In genomic region chr5:65624025-65624569, GRCh38 we compare ENCODE assay signal across 8 cellular contexts. TPM values are rescaled to one million over a fixed set of nuclear protein-coding genes. Genes with fewer than 3 reads are reported as not detected.
DNase-seq lines count a peak whose midpoint lies in the region; ATAC-seq, FAIRE-seq and TF ChIP-seq lines count a peak whose summit lies in the region.

TSS of gene TRIM23 (minus strand) at chr5:65624333. CDS start at chr5:65624274, 59 bp downstream.

- H3K4me3 Mint-ChIP-seq in brain = peak within 1 kb of the TSS; percentile 97 to 100 (median 99)

- ATAC-seq in HG03066 (IDR thresholded peaks at IDR 0.05; ENCODE audit: low read depth, unreplicated experiment) = peak; percentile 95

- peak within 1 kb of the TSS; percentile 82 for H3K4me2 ChIP-seq in skeletal muscle satellite cell (ENCODE audit: low read length)

- H3K27ac Mint-ChIP-seq in brain = peak within 1 kb of the TSS; percentile 99 to 100 (median 100)

- no peaks in the 10 kb centered on the region for H3K36me3 ChIP-seq in iPS-18a (ENCODE audit: control insufficient read depth, low read depth, low read length)
- no peaks in the 10 kb centered on the region for H3K36me3 ChIP-seq in skeletal muscle satellite cell (ENCODE audit: insufficient read depth, low read length)

- no peak for TF ChIP-seq CTCF in brain (conservative IDR thresholded peaks at IDR 0.05)

- H3K9me3 Mint-ChIP-seq in brain = peaks cover 0 to 4% (median 0%) of the 10 kb centered on the region in 5 experiments

- peak; percentile 71 for DNase-seq in NCI-H2107 treated with DMSO at 0.1 percent for 48 hours (lab: John Stamatoyannopoulos, UW; ENCODE audit: unreplicated experiment)

- TF ChIP-seq POLR2A in GM18526 (IDR thresholded peaks at IDR 0.05; ENCODE audit: extremely low read depth, insufficient read length) = peak; percentile 70

- H3K27me3 Mint-ChIP-seq in brain = peaks cover 9% of the 10 kb centered on the region

- H3K4me1 ChIP-seq in iPS-18a (ENCODE audit: control insufficient read depth, low read depth, low read length) (peaks cover 17% of the 10 kb centered on the region), skeletal muscle satellite cell (ENCODE audit: control insufficient read depth, insufficient read depth, low read length) (peaks cover 18% of the 10 kb centered on the region)

- H3K4me1 Mint-ChIP-seq in brain = peaks cover 66% of the 10 kb centered on the region

- no peaks in the 10 kb centered on the region for H3K27me3 ChIP-seq in iPS-18a (ENCODE audit: control insufficient read depth, insufficient read depth, low read length)
- H3K27me3 ChIP-seq in skeletal muscle satellite cell (ENCODE audit: control insufficient read depth, insufficient read depth, low read length) = no peaks in the 10 kb centered on the region

- peak within 1 kb of the TSS; percentile 94 for H3K27ac ChIP-seq in iPS-18a (ENCODE audit: low read length)

- H3K9me3 ChIP-seq in iPS-18a (ENCODE audit: control insufficient read depth, low read depth, low read length) = no peaks in the 10 kb centered on the region
- H3K9me3 ChIP-seq in skeletal muscle satellite cell (replicated peaks; ENCODE audit: low read length) = no peaks in the 10 kb centered on the region

- peaks cover 14% of the 10 kb centered on the region for H3K36me3 Mint-ChIP-seq in brain

- H3K9ac ChIP-seq in iPS-18a (ENCODE audit: low read length) (peak within 1 kb of the TSS; percentile 95), skeletal muscle satellite cell (ENCODE audit: low read depth, low read length) (peak within 1 kb of the TSS; percentile 86)

- H3K4me3 ChIP-seq in iPS-18a (ENCODE audit: low read length) (peak within 1 kb of the TSS; percentile 83), skeletal muscle satellite cell (ENCODE audit: low read length) (peak within 1 kb of the TSS; percentile 89)

- peak; percentile 67 for FAIRE-seq in A204.1 (lab: Jason Lieb, UNC)
- peak; percentile 11 for FAIRE-seq in TTC549 (lab: Jason Lieb, UNC)

RNA-seq across cellular contexts. Expression of gene TRIM23, which starts in this region (rescaled TPM):
- polyA plus RNA-seq in brain (ENCODE audit: insufficient read depth, low read depth, low replicate concordance) = 5.4 TPM
- total RNA-seq in skeletal muscle satellite cell (2012; rRNA removed) = 18.1 and 21.5 TPM in 2 replicates

Comparison
In these comparisons a context has a peak if more than half of its experiments do, and no peak if none do; other contexts are left out.
1. Peak in every context shown above with its lines: DNase-seq, ATAC-seq, H3K4me3 ChIP-seq and H3K27ac ChIP-seq.